1 cellular context compared by ENCODE assay signal in genomic region chr17:57577751-57578607, GRCh38.
TF ChIP-seq lines count a peak whose summit lies in the region.

No MANE protein-coding gene starts in this region.

TF ChIP-seq in HepG2, 621 proteins besides CTCF, POLR2A, EP300 and RAD21 (continued from another document and continues in another):
- TF ChIP-seq HNF1A (IDR thresholded peaks at IDR 0.05; ENCODE audit: low read depth): no peak
- peak; percentile 82; the same call in 1 of the 2 replicates for TF ChIP-seq HNF1A (CRISPR knock-in tag; IDR thresholded peaks at IDR 0.05; ENCODE audit: borderline replicate concordance)
- TF ChIP-seq ZNF790 (CRISPR knock-in tag; IDR thresholded peaks at IDR 0.05; ENCODE audit: borderline replicate concordance): 0 out of 2 replicates have a peak, but pooled peaks have one; percentile 54
- TF ChIP-seq REST (IDR thresholded peaks at IDR 0.05; ENCODE audit: borderline replicate concordance in 1 of 2, low read depth in 1 of 2, low read length in 2 of 2): no peak
- no peak for TF ChIP-seq ZNF704 (CRISPR knock-in tag; IDR thresholded peaks at IDR 0.05; ENCODE audit: borderline replicate concordance)
- no peak for TF ChIP-seq FOXP1 (IDR thresholded peaks at IDR 0.05)
- peak; percentile 89 for TF ChIP-seq FOXP1 (CRISPR knock-in tag; IDR thresholded peaks at IDR 0.05)
- no peak for TF ChIP-seq ADNP (CRISPR knock-in tag; IDR thresholded peaks at IDR 0.05)
- no peak for TF ChIP-seq ZNF891 (CRISPR knock-in tag; IDR thresholded peaks at IDR 0.05)
- peak; percentile 82; the same call in 1 of the 2 replicates for TF ChIP-seq CREM (IDR thresholded peaks at IDR 0.05)
- no peak for TF ChIP-seq CREM (CRISPR knock-in tag; IDR thresholded peaks at IDR 0.05)
- TF ChIP-seq GLMP (CRISPR knock-in tag; IDR thresholded peaks at IDR 0.05; ENCODE audit: borderline replicate concordance): no peak
- TF ChIP-seq SMAD1 (CRISPR knock-in tag; IDR thresholded peaks at IDR 0.05; ENCODE audit: borderline replicate concordance, low read depth): no peak
- TF ChIP-seq KDM3A (CRISPR knock-in tag; IDR thresholded peaks at IDR 0.05; ENCODE audit: low read depth): peak; percentile 92
- peak; percentile 71 for TF ChIP-seq TCF7 (IDR thresholded peaks at IDR 0.05; ENCODE audit: low read depth)
- 0 out of 2 replicates have a peak, but pooled peaks have one; percentile 45 for TF ChIP-seq STAT6 (CRISPR knock-in tag; IDR thresholded peaks at IDR 0.05; ENCODE audit: borderline replicate concordance)
- TF ChIP-seq KDM6A (CRISPR knock-in tag; IDR thresholded peaks at IDR 0.05; ENCODE audit: low read depth): peak; percentile 85
- TF ChIP-seq ATF7-NPFF (CRISPR knock-in tag; IDR thresholded peaks at IDR 0.05; ENCODE audit: low read depth): 0 out of 2 replicates have a peak, but pooled peaks have one; percentile 31
- TF ChIP-seq CERS6 (CRISPR knock-in tag; IDR thresholded peaks at IDR 0.05): no peak
- no peak for TF ChIP-seq ZNF780A (CRISPR knock-in tag; IDR thresholded peaks at IDR 0.05)
- TF ChIP-seq DRAP1 (CRISPR knock-in tag; IDR thresholded peaks at IDR 0.05): peak; percentile 45; the same call in 1 of the 2 replicates
- TF ChIP-seq KMT2B (CRISPR knock-in tag; IDR thresholded peaks at IDR 0.05): peak; percentile 80
- TF ChIP-seq ZSCAN12 (CRISPR knock-in tag; IDR thresholded peaks at IDR 0.05): no peak
- no peak for TF ChIP-seq LCORL (IDR thresholded peaks at IDR 0.05)
- TF ChIP-seq LCORL (CRISPR knock-in tag; IDR thresholded peaks at IDR 0.05): peak; percentile 84
- TF ChIP-seq ZNF354B (CRISPR knock-in tag; IDR thresholded peaks at IDR 0.05): no peak
- TF ChIP-seq UBTF (CRISPR knock-in tag; IDR thresholded peaks at IDR 0.05): peak; percentile 59
- TF ChIP-seq PAF1 (CRISPR knock-in tag; IDR thresholded peaks at IDR 0.05): no peak
- TF ChIP-seq MED8 (CRISPR knock-in tag; IDR thresholded peaks at IDR 0.05; ENCODE audit: insufficient replicate concordance): peak; percentile 75
- TF ChIP-seq TSC22D2 (CRISPR knock-in tag; IDR thresholded peaks at IDR 0.05; ENCODE audit: borderline replicate concordance): no peak
- TF ChIP-seq DNMT3B (CRISPR knock-in tag; conservative IDR thresholded peaks at IDR 0.05): no peak
- no peak for TF ChIP-seq ATF6 (CRISPR knock-in tag; conservative IDR thresholded peaks at IDR 0.05)
- TF ChIP-seq CREBL2 (CRISPR knock-in tag; IDR thresholded peaks at IDR 0.05; ENCODE audit: borderline replicate concordance): no peak
- TF ChIP-seq ZNF629 (CRISPR knock-in tag; conservative IDR thresholded peaks at IDR 0.05): peak; percentile 37; the same call in 1 of the 2 replicates
- no peak for TF ChIP-seq ZNF737 (CRISPR knock-in tag; IDR thresholded peaks at IDR 0.05; ENCODE audit: borderline replicate concordance)
- TF ChIP-seq MBD4 (IDR thresholded peaks at IDR 0.05; ENCODE audit: borderline replicate concordance, low read length): 0 out of 2 replicates have a peak, but pooled peaks have one; percentile 43
- 0 out of 2 replicates have a peak, but pooled peaks have one; percentile 59 for TF ChIP-seq ZNF224 (CRISPR knock-in tag; IDR thresholded peaks at IDR 0.05)
- TF ChIP-seq PHF21A (CRISPR knock-in tag; IDR thresholded peaks at IDR 0.05): peak; percentile 90
- TF ChIP-seq KDM4B (CRISPR knock-in tag; IDR thresholded peaks at IDR 0.05): peak; percentile 68; the same call in 1 of the 2 replicates
- peak; percentile 68; the same call in 1 of the 2 replicates for TF ChIP-seq DMAP1 (CRISPR knock-in tag; IDR thresholded peaks at IDR 0.05)
- TF ChIP-seq ZNF577 (CRISPR knock-in tag; IDR thresholded peaks at IDR 0.05; ENCODE audit: borderline replicate concordance, low read depth): no peak
